Comparison of ENCODE assay signal across 11 cellular contexts in genomic region chr13:48093588-48093987, GRCh38. TPM values are rescaled to one million over a fixed set of nuclear protein-coding genes. Genes with fewer than 3 reads are reported as not detected.
DNase-seq lines count a peak whose midpoint lies in the region; ATAC-seq, FAIRE-seq and TF ChIP-seq lines count a peak whose summit lies in the region.
"Had no signal": no experiment of that assay in that cellular context is flagged by ENCODE, and none has a peak within 500 bp of the region (broad histone marks: within the 10 kb centered on the region; RNA-seq: fewer than 3 reads in every experiment).

No MANE protein-coding gene starts in this region.

- DNase-seq in activated CD4-positive, alpha-beta T cell treated with anti-CD3 and anti-CD28 coated beads, Interleukin-2, amount 10 ng/mL, durations not matched to agents 24 days and 14 days = no peak
- DNase-seq in activated CD4-positive, alpha-beta T cell treated with anti-CD3 and anti-CD28 coated beads for 48 hours = no peak
- no peak for DNase-seq in activated naive CD4-positive, alpha-beta T cell treated with anti-CD3 and anti-CD28 coated beads, Interleukin-2, amount 50 U/mL, for 72 hours (ENCODE audit: low spot score in 2 of 2)
- no peak for DNase-seq in kidney
- DNase-seq in NCI-H2081 treated with DMSO at 0.1 percent for 48 hours (lab: John Stamatoyannopoulos, UW) = no peak
- DNase-seq: activated gamma-delta T cell treated with Interleukin-2 at 50 U/mL for 16 hours; NCI-H187 treated with DMSO at 0.1 percent for 48 hours; stimulated activated CD4-positive, alpha-beta T cell treated with anti-CD3 and anti-CD28 coated beads, Interleukin-15, amount 100 ng/mL, for 24 hours had no signal

- peak overlapping the region; percentile 92 for H3K4me3 Mint-ChIP-seq in activated CD4-positive, alpha-beta T cell treated with anti-CD3 and anti-CD28 coated beads, Interleukin-2, amount 10 ng/mL, durations not matched to agents 24 days and 14 days

- no peaks in the 10 kb centered on the region for H3K36me3 ChIP-seq in kidney (ENCODE audit: control insufficient read depth in 1 of 2, insufficient read depth in 2 of 2, low read length in 2 of 2)
- no peaks in the 10 kb centered on the region for H3K36me3 ChIP-seq in subcutaneous abdominal adipose tissue (ENCODE audit: control insufficient read depth in 5 of 5, insufficient read depth in 5 of 5, low read length in 5 of 5)

- no peak overlapping the region for H3K27ac ChIP-seq in kidney (ENCODE audit: low read depth in 2 of 2, low read length in 2 of 2)
- H3K27ac ChIP-seq in subcutaneous abdominal adipose tissue (ENCODE audit: low read depth, low read length) = peak overlapping the region; percentile 6

- ATAC-seq in activated naive CD4-positive, alpha-beta T cell treated with anti-CD3 and anti-CD28 coated beads, Interleukin-2, amount 50 U/mL, for 72 hours = no peak
- ATAC-seq in HG03280 (IDR thresholded peaks at IDR 0.05; ENCODE audit: unreplicated experiment) (no peak), GM21423 (IDR thresholded peaks at IDR 0.05; ENCODE audit: unreplicated experiment) (no peak)

- H3K4me1 ChIP-seq in kidney (ENCODE audit: control insufficient read depth in 1 of 2, insufficient read depth in 1 of 2, low read depth in 1 of 2, low read length in 2 of 2) (peaks cover 11 to 34% of the 10 kb centered on the region in 2 donors), subcutaneous abdominal adipose tissue (ENCODE audit: control insufficient read depth in 5 of 5, insufficient read depth in 5 of 5, low read length in 5 of 5) (peaks cover 0 to 26% (median 23%) of the 10 kb centered on the region in 5 donors)

- H3K4me1 Mint-ChIP-seq in activated CD4-positive, alpha-beta T cell treated with anti-CD3 and anti-CD28 coated beads, Interleukin-2, amount 10 ng/mL, durations not matched to agents 24 days and 14 days = peaks cover 32% of the 10 kb centered on the region

- peaks cover 4% of the 10 kb centered on the region for H3K9me3 Mint-ChIP-seq in activated CD4-positive, alpha-beta T cell treated with anti-CD3 and anti-CD28 coated beads, Interleukin-2, amount 10 ng/mL, durations not matched to agents 24 days and 14 days
- peaks cover 4% of the 10 kb centered on the region in 2 donors for H3K9me3 Mint-ChIP-seq in activated naive CD4-positive, alpha-beta T cell treated with anti-CD3 and anti-CD28 coated beads, Interleukin-2, amount 50 U/mL, for 72 hours

- peak overlapping the region; percentile 93 to 96 for H3K4me3 ChIP-seq in kidney (ENCODE audit: low read length in 2 of 2)
- H3K4me3 ChIP-seq in subcutaneous abdominal adipose tissue (ENCODE audit: low read depth in 1 of 5, low read length in 5 of 5) = peak overlapping the region; percentile 83 to 97 (median 94)

- no peaks in the 10 kb centered on the region for H3K27me3 ChIP-seq in subcutaneous abdominal adipose tissue (ENCODE audit: control insufficient read depth in 5 of 5, insufficient read depth in 4 of 5, low read length in 5 of 5)

- intact Hi-C loops in activated CD4-positive, alpha-beta T cell treated with anti-CD3 and anti-CD28 coated beads, Interleukin-2, amount 10 ng/mL, durations not matched to agents 24 days and 14 days (cut with micrococcal nuclease) = no loop called here
- intact Hi-C loops in kidney (cut with DNase I) = no loop called here

- H3K27me3 Mint-ChIP-seq in activated CD4-positive, alpha-beta T cell treated with anti-CD3 and anti-CD28 coated beads, Interleukin-2, amount 10 ng/mL, durations not matched to agents 24 days and 14 days = peaks cover under 1% of the 10 kb centered on the region

- TF ChIP-seq CTCF in kidney (IDR thresholded peaks at IDR 0.05; ENCODE audit: borderline replicate concordance, extremely low read depth, insufficient read depth) = no peak

- H3K9me3 ChIP-seq in kidney (ENCODE audit: control insufficient read depth in 1 of 2, low read length in 2 of 2) (no peaks in the 10 kb centered on the region), subcutaneous abdominal adipose tissue (ENCODE audit: control insufficient read depth in 5 of 5, low read length in 5 of 5) (no peaks in the 10 kb centered on the region)

- peak overlapping the region in 1 of 2 donors; percentile 94 for H3K9ac ChIP-seq in kidney (ENCODE audit: low read length in 2 of 2)
- H3K9ac ChIP-seq in subcutaneous abdominal adipose tissue (ENCODE audit: low read length in 5 of 5) = peak overlapping the region in 4 of 5 donors; percentile 97 to 100 (median 98)

- peaks cover 16% of the 10 kb centered on the region for H3K36me3 Mint-ChIP-seq in activated CD4-positive, alpha-beta T cell treated with anti-CD3 and anti-CD28 coated beads, Interleukin-2, amount 10 ng/mL, durations not matched to agents 24 days and 14 days (ENCODE audit: low read depth)
- peaks cover 15 to 16% of the 10 kb centered on the region in 2 donors for H3K36me3 Mint-ChIP-seq in activated naive CD4-positive, alpha-beta T cell treated with anti-CD3 and anti-CD28 coated beads, Interleukin-2, amount 50 U/mL, for 72 hours

- FAIRE-seq in kidney (lab: Jason Lieb, UNC) = no peak

- peak overlapping the region; percentile 89 for H3K27ac Mint-ChIP-seq in activated CD4-positive, alpha-beta T cell treated with anti-CD3 and anti-CD28 coated beads, Interleukin-2, amount 10 ng/mL, durations not matched to agents 24 days and 14 days
- H3K27ac Mint-ChIP-seq in activated naive CD4-positive, alpha-beta T cell treated with anti-CD3 and anti-CD28 coated beads, Interleukin-2, amount 50 U/mL, for 72 hours = peak overlapping the region; percentile 99 to 100

RNA-seq across cellular contexts. Expression of gene MED4, which starts 1.3 kb away (rescaled TPM):
- 61.8 and 63.5 TPM in 2 replicates for total RNA-seq in activated CD4-positive, alpha-beta T cell treated with anti-CD3 and anti-CD28 coated beads, Interleukin-2, amount 10 ng/mL, durations not matched to agents 24 days and 14 days
- 10 to 100 TPM; 51.5 to 70.4 TPM for total RNA-seq in activated naive CD4-positive, alpha-beta T cell treated with anti-CD3 and anti-CD28 coated beads, Interleukin-2, amount 50 U/mL, for 72 hours
- 50.8 TPM for total RNA-seq in kidney
- polyA plus RNA-seq in kidney (ENCODE audit: insufficient read depth, low read depth, low replicate concordance) = 54.3 TPM

RNA-seq across cellular contexts. Expression of gene NUDT15, which starts 56.1 kb away (rescaled TPM):
- total RNA-seq in activated CD4-positive, alpha-beta T cell treated with anti-CD3 and anti-CD28 coated beads, Interleukin-2, amount 10 ng/mL, durations not matched to agents 24 days and 14 days = 18.2 and 19.1 TPM in 2 replicates
- total RNA-seq in activated naive CD4-positive, alpha-beta T cell treated with anti-CD3 and anti-CD28 coated beads, Interleukin-2, amount 50 U/mL, for 72 hours = 10 to 100 TPM; 17.2 to 41.8 TPM
- 11.9 TPM for total RNA-seq in kidney
- 19.7 TPM for polyA plus RNA-seq in kidney (ENCODE audit: insufficient read depth, low read depth, low replicate concordance)
